14 cellular contexts compared by ENCODE assay signal in the genomic region with DNA sequence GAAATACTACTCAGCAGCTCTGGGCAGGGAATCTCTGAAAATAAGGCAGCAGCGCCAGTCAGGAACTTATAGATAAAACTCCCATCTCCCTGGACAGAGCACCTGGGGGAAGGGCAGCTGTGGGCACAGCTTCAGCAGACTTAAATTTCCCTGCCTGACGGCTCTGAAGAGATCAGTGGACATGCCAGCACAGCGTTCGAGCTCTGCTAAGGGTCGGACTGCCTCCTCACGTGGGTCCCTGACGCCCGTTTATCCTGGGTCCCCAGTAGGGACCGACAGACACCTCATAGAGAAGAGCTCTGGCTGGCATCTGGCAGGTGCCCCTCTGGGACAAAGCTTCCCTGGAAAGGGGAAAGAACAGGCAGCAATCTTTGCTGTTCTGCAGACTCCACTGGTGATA. TPM values are rescaled to one million over a fixed set of nuclear protein-coding genes. Genes with fewer than 3 reads are reported as not detected.
DNase-seq lines count a peak whose midpoint lies in the region; ATAC-seq, FAIRE-seq and TF ChIP-seq lines count a peak whose summit lies in the region.
"Had no signal": no experiment of that assay in that cellular context is flagged by ENCODE, and none has a peak within 500 bp of the region (broad histone marks: within the 10 kb centered on the region; RNA-seq: fewer than 3 reads in every experiment).

No MANE protein-coding gene starts in this region.

- H3K27ac Mint-ChIP-seq in GM23338 (no peak overlapping the region), chondrocyte (ENCODE audit: unreplicated experiment) (no peak overlapping the region)
- H3K27ac Mint-ChIP-seq: CD4-positive, alpha-beta memory T cell; IgD-negative memory B cell had no signal

- H3K79me2 ChIP-seq in GM23338 (replicated peaks; ENCODE audit: insufficient read depth): no peaks in the 10 kb centered on the region

- H3K4me3 Mint-ChIP-seq in GM23338 (no peak overlapping the region), chondrocyte (ENCODE audit: unreplicated experiment) (no peak overlapping the region)
- H3K4me3 Mint-ChIP-seq: CD4-positive, alpha-beta memory T cell; IgD-negative memory B cell had no signal

- H3K9me2 ChIP-seq in GM23338 (ENCODE audit: insufficient read depth): no peaks in the 10 kb centered on the region

- H3K27me3 Mint-ChIP-seq in GM23338 (ENCODE audit: insufficient read depth, low read depth, poor library complexity): no peaks in the 10 kb centered on the region
- H3K27me3 Mint-ChIP-seq in chondrocyte (ENCODE audit: low read depth): no peaks in the 10 kb centered on the region
- H3K27me3 Mint-ChIP-seq: CD4-positive, alpha-beta memory T cell; IgD-negative memory B cell had no signal

- no peak overlapping the region for H3K9ac ChIP-seq in kidney (ENCODE audit: low read length in 2 of 2)
- H3K9ac ChIP-seq: GM23248 had no signal

- peaks cover 15% of the 10 kb centered on the region for H3K9me3 Mint-ChIP-seq in GM23338
- H3K9me3 Mint-ChIP-seq in chondrocyte (ENCODE audit: low read depth): peaks cover 21% of the 10 kb centered on the region

- H2AFZ ChIP-seq in GM23338: no peak overlapping the region
- H2AFZ ChIP-seq: GM23248 had no signal

- H3K27me3 ChIP-seq in GM23338 (ENCODE audit: insufficient read depth): no peaks in the 10 kb centered on the region
- H3K27me3 ChIP-seq: BE2C had no signal

- DNase-seq in GM23338 (ENCODE audit: low spot score) (peak; percentile 3), chondrocyte (ENCODE audit: low spot score) (peak; percentile 66), kidney (peak; percentile 32), NCI-H187 (lab: John Stamatoyannopoulos, UW) (no peak)
- DNase-seq: BE2C; Caco-2; CD4-positive, alpha-beta memory T cell; GM23248; H7 had no signal

- no peak for ATAC-seq in GM23338
- ATAC-seq in HG03196 (IDR thresholded peaks at IDR 0.05; ENCODE audit: unreplicated experiment): no peak
- no peak for ATAC-seq in GM19324 (IDR thresholded peaks at IDR 0.05; ENCODE audit: low FRiP score, unreplicated experiment)
- ATAC-seq: A549 had no signal

- H3K4me1 Mint-ChIP-seq in GM23338 (no peaks in the 10 kb centered on the region), chondrocyte (ENCODE audit: low read depth) (peaks cover 21% of the 10 kb centered on the region)
- H3K4me1 Mint-ChIP-seq: CD4-positive, alpha-beta memory T cell; IgD-negative memory B cell had no signal

- no peaks in the 10 kb centered on the region for H3K9me3 ChIP-seq in kidney (ENCODE audit: control insufficient read depth in 1 of 2, low read length in 2 of 2)
- H3K9me3 ChIP-seq: BE2C, Caco-2 had no signal

- TF ChIP-seq CTCF in GM23338 (conservative IDR thresholded peaks at IDR 0.05; ENCODE audit: low read depth in 2 of 2) (0 out of 4 replicates have a peak, but pooled peaks of 1 of the 2 experiments have one; percentile 14), chondrocyte (IDR thresholded peaks at IDR 0.05) (no peak), kidney (IDR thresholded peaks at IDR 0.05; ENCODE audit: borderline replicate concordance, extremely low read depth, insufficient read depth) (no peak)

- intact Hi-C loops in kidney (cut with DNase I): no loop called here

- H3K36me3 Mint-ChIP-seq in GM23338 (ENCODE audit: low read depth): peaks cover 12% of the 10 kb centered on the region; the same call in 2 of the 3 replicates
- peaks cover 10% of the 10 kb centered on the region for H3K36me3 Mint-ChIP-seq in chondrocyte (ENCODE audit: low read depth)
- H3K36me3 Mint-ChIP-seq: IgD-negative memory B cell had no signal

- H3F3A ChIP-seq in GM23338 (replicated peaks; ENCODE audit: low read depth): no peaks in the 10 kb centered on the region

- no peaks in the 10 kb centered on the region for H4K20me1 ChIP-seq in GM23338 (replicated peaks; ENCODE audit: insufficient read depth)

- H3K27ac ChIP-seq in GM23338 (ENCODE audit: low read depth) (no peak overlapping the region), kidney (ENCODE audit: low read depth in 2 of 2, low read length in 2 of 2) (no peak overlapping the region)
- H3K27ac ChIP-seq: A549, C4-2B, GM23248 had no signal

- H3K4me1 ChIP-seq in GM23338 (ENCODE audit: insufficient read depth) (no peaks in the 10 kb centered on the region), kidney (ENCODE audit: control insufficient read depth in 1 of 2, insufficient read depth in 1 of 2, low read depth in 1 of 2, low read length in 2 of 2) (no peaks in the 10 kb centered on the region)
- H3K4me1 ChIP-seq: BE2C, Caco-2 had no signal

- no peak for FAIRE-seq in kidney (lab: Jason Lieb, UNC)
- FAIRE-seq: A549 had no signal

- H3K4me2 ChIP-seq in GM23338: no peak overlapping the region
- H3K4me2 ChIP-seq: A549 had no signal

- H3K36me3 ChIP-seq in GM23338 (ENCODE audit: insufficient read depth): no peaks in the 10 kb centered on the region
- no peaks in the 10 kb centered on the region for H3K36me3 ChIP-seq in kidney (ENCODE audit: control insufficient read depth in 1 of 2, insufficient read depth in 2 of 2, low read length in 2 of 2)
- H3K36me3 ChIP-seq: BE2C had no signal

- H3K4me3 ChIP-seq in GM23338 (no peak overlapping the region), kidney (ENCODE audit: low read length in 2 of 2) (no peak overlapping the region)
- H3K4me3 ChIP-seq: A549, GM23248 had no signal

TF ChIP-seq in GM23338, 12 proteins besides CTCF, POLR2A, EP300 and RAD21 (continues in another document):
- TF ChIP-seq ZNF114 (CRISPR knock-in tag; IDR thresholded peaks at IDR 0.05) (no peak), EZH2phosphoT487 (IDR thresholded peaks at IDR 0.05; ENCODE audit: unreplicated experiment) (no peak), CREB1 (CRISPR knock-in tag; IDR thresholded peaks at IDR 0.05; ENCODE audit: low read depth) (no peak), EZH2 (IDR thresholded peaks at IDR 0.05; ENCODE audit: low read depth, unreplicated experiment) (no peak)
- TF ChIP-seq, protein P1, sequence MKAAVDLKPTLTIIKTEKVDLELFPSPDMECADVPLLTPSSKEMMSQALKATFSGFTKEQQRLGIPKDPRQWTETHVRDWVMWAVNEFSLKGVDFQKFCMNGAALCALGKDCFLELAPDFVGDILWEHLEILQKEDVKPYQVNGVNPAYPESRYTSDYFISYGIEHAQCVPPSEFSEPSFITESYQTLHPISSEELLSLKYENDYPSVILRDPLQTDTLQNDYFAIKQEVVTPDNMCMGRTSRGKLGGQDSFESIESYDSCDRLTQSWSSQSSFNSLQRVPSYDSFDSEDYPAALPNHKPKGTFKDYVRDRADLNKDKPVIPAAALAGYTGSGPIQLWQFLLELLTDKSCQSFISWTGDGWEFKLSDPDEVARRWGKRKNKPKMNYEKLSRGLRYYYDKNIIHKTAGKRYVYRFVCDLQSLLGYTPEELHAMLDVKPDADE (IDR thresholded peaks at IDR 0.05): no peak

RNA-seq across cellular contexts. Expression of gene COL21A1, which starts 59.0 kb away (rescaled TPM):
- total RNA-seq in GM23338 (2014; rRNA removed; shearing (Covaris generic)): 6.1 and 6.2 TPM in 2 replicates
- polyA plus RNA-seq in GM23338 (2016; fragmentation: Nextera tagmentation; extraction: Ambion mirVana) (3.4 and 5.0 TPM in 2 replicates), kidney (ENCODE audit: insufficient read depth, low read depth, low replicate concordance) (1.6 TPM)
- total RNA-seq in chondrocyte (68.9 to 173 TPM (median 76.2 TPM) in 3 replicates), kidney (3.1 TPM)
- total RNA-seq: CD4-positive, alpha-beta memory T cell had no signal
- polyA plus RNA-seq: CD4-positive, alpha-beta memory T cell; GM23248; IgD-negative memory B cell had no signal

Comparison
In these comparisons a context has a peak if more than half of its experiments do, and no peak if none do; other contexts are left out.
1. DNase-seq: peak in GM23338 (single experiment), chondrocyte (single experiment) and kidney (single experiment); none in NCI-H187 (0 of 2).